Comparison of ENCODE assay signal across 8 cellular contexts in genomic region chr3:186953011-186953487, GRCh38. TPM values are rescaled to one million over a fixed set of nuclear protein-coding genes. Genes with fewer than 3 reads are reported as not detected.
A peak's percentile ranks its signal among the peaks of the same experiment; 100 is the strongest.
DNase-seq lines count a peak whose midpoint lies in the region; ATAC-seq and TF ChIP-seq lines count a peak whose summit lies in the region.

No MANE protein-coding gene starts in this region.

- peaks cover 70% of the 10 kb centered on the region for H3K79me2 ChIP-seq in OCI-LY7 (ENCODE audit: insufficient read depth, low read depth, low read length)

- no peaks in the 10 kb centered on the region for H3K9me3 ChIP-seq in mesenchymal stem cell (ENCODE audit: control insufficient read depth, low read length)
- peaks cover 12% of the 10 kb centered on the region; the same call in 1 of the 2 replicates for H3K9me3 ChIP-seq in OCI-LY7 (ENCODE audit: low read length)

- no peaks in the 10 kb centered on the region for H3K9me2 ChIP-seq in OCI-LY7 (ENCODE audit: insufficient read depth, low read length)

- intact Hi-C loops in activated T-helper 2 cell treated with anti-CD3 and anti-CD28 coated beads, Interferon-gamma antibody, Interleukin-2, Interleukin-4, amounts not matched to agents 10 μg/mL and 5 μg/mL and 100 μg/mL, durations not matched to agents 14 hours and 24 hours and 36 hours (cut with micrococcal nuclease): loop anchor here (1.0 to 2.0 kb wide), 3 partner anchors 22 to 71 kb away; no protein-coding TSS in a partner anchor
- intact Hi-C loops in OCI-LY7 (cut with micrococcal nuclease; ENCODE audit: unreplicated experiment): no loop called here

- no peak overlapping the region for H2AK5ac ChIP-seq in mesenchymal stem cell (ENCODE audit: low read length, severe bottlenecking)

- no peak overlapping the region for H2BK5ac ChIP-seq in mesenchymal stem cell (ENCODE audit: low read depth, low read length, poor library complexity, severe bottlenecking)

- no peak overlapping the region for H4K91ac ChIP-seq in mesenchymal stem cell (ENCODE audit: low read length)

- H3K14ac ChIP-seq in mesenchymal stem cell (ENCODE audit: low read length in 2 of 2): no peak overlapping the region

- H3K4me1 ChIP-seq in mesenchymal stem cell (ENCODE audit: control insufficient read depth, insufficient read depth, low read depth, low read length) (peaks cover 4% of the 10 kb centered on the region), OCI-LY7 (ENCODE audit: insufficient read depth, low read length, poor library complexity, severe bottlenecking) (peaks cover 37% of the 10 kb centered on the region)

- no peaks in the 10 kb centered on the region for H3K27me3 ChIP-seq in mesenchymal stem cell (ENCODE audit: control insufficient read depth in 1 of 2, insufficient read depth in 1 of 2, low read length in 2 of 2)

- no TSS peak for BruUV-seq in OCI-LY7 (replicated peaks; lab: Mats Ljungman, UMichigan)

- peak; percentile 87 for DNase-seq in COLO829 (ENCODE audit: low spot score)
- DNase-seq in activated T-helper 2 cell treated with anti-CD3 and anti-CD28 coated beads, Interferon-gamma antibody, Interleukin-2, Interleukin-4, amounts not matched to agents 10 μg/mL and 5 μg/mL and 100 μg/mL, durations not matched to agents 14 hours and 24 hours and 36 hours (ENCODE audit: low spot score): no peak
- DNase-seq in mesenchymal stem cell: peak; percentile 17
- no peak for DNase-seq in DMS79 (lab: John Stamatoyannopoulos, UW)
- DNase-seq in SHP77 (lab: John Stamatoyannopoulos, UW): no peak
- no peak for DNase-seq in caudate nucleus (lab: John Stamatoyannopoulos, UW)
- DNase-seq in OCI-LY7 (ENCODE audit: low spot score): no peak

- H2BK120ac ChIP-seq in mesenchymal stem cell (ENCODE audit: low read depth, low read length): no peak overlapping the region

- POLR2A ChIA-PET in OCI-LY7 (lab: Charles Lee): interaction anchor here (0.7 to 2.3 kb wide), 2 partner anchors 21 to 75 kb away, joined by 3 to 8 read pairs; no protein-coding TSS in a partner anchor

- peak; percentile 74 for ATAC-seq in HG02981 (IDR thresholded peaks at IDR 0.05; ENCODE audit: unreplicated experiment)

- CTCF ChIA-PET in OCI-LY7 (lab: Charles Lee; ENCODE audit: unreplicated experiment): no interaction called here

- WGBS in mesenchymal stem cell: 81% methylated on average over 3 of the region's 4 CpGs

- no peaks in the 10 kb centered on the region for H3K27me3 Mint-ChIP-seq in activated T-helper 2 cell treated with anti-CD3 and anti-CD28 coated beads, Interferon-gamma antibody, Interleukin-2, Interleukin-4, amounts not matched to agents 10 μg/mL and 5 μg/mL and 100 μg/mL, durations not matched to agents 14 hours and 24 hours and 36 hours (ENCODE audit: low read depth)

- H3K36me3 ChIP-seq in mesenchymal stem cell (ENCODE audit: control insufficient read depth in 1 of 2, insufficient read depth in 2 of 2, low read depth in 1 of 2, low read length in 2 of 2) (no peaks in the 10 kb centered on the region), OCI-LY7 (ENCODE audit: insufficient read depth, low read length) (peaks cover 80% of the 10 kb centered on the region)

- H3K4me1 Mint-ChIP-seq in activated T-helper 2 cell treated with anti-CD3 and anti-CD28 coated beads, Interferon-gamma antibody, Interleukin-2, Interleukin-4, amounts not matched to agents 10 μg/mL and 5 μg/mL and 100 μg/mL, durations not matched to agents 14 hours and 24 hours and 36 hours (ENCODE audit: low read depth): peaks cover 66% of the 10 kb centered on the region

- no peaks in the 10 kb centered on the region for H4K20me1 ChIP-seq in OCI-LY7 (ENCODE audit: insufficient read depth, low read length)

- TF ChIP-seq CTCF in OCI-LY7 (conservative IDR thresholded peaks at IDR 0.05; ENCODE audit: low read length): no peak

- no peak overlapping the region for H2BK15ac ChIP-seq in mesenchymal stem cell (ENCODE audit: low read depth, poor library complexity, severe bottlenecking)

- no peak overlapping the region for H3K4me3 ChIP-seq in mesenchymal stem cell (ENCODE audit: insufficient read depth in 1 of 2, low read depth in 1 of 2, low read length in 2 of 2)
- no peak overlapping the region for H3K4me3 ChIP-seq in OCI-LY7 (ENCODE audit: low read depth, low read length, poor library complexity, severe bottlenecking)

- H3K79me1 ChIP-seq in mesenchymal stem cell (replicated peaks; ENCODE audit: low read length, poor library complexity, severe bottlenecking): peaks cover 18% of the 10 kb centered on the region

- H4K8ac ChIP-seq in mesenchymal stem cell (ENCODE audit: low read length): no peak overlapping the region

- H3K23ac ChIP-seq in mesenchymal stem cell (ENCODE audit: low read length in 2 of 2): no peak overlapping the region

- H3K4me2 ChIP-seq in mesenchymal stem cell (ENCODE audit: low read length, poor library complexity, severe bottlenecking) (no peak overlapping the region), OCI-LY7 (ENCODE audit: low read length) (no peak overlapping the region)

- H3K9me3 Mint-ChIP-seq in activated T-helper 2 cell treated with anti-CD3 and anti-CD28 coated beads, Interferon-gamma antibody, Interleukin-2, Interleukin-4, amounts not matched to agents 10 μg/mL and 5 μg/mL and 100 μg/mL, durations not matched to agents 14 hours and 24 hours and 36 hours: peaks cover 20% of the 10 kb centered on the region

- H3K36me3 Mint-ChIP-seq in activated T-helper 2 cell treated with anti-CD3 and anti-CD28 coated beads, Interferon-gamma antibody, Interleukin-2, Interleukin-4, amounts not matched to agents 10 μg/mL and 5 μg/mL and 100 μg/mL, durations not matched to agents 14 hours and 24 hours and 36 hours (ENCODE audit: low read depth): peaks cover 90% of the 10 kb centered on the region

- H3K27ac Mint-ChIP-seq in activated T-helper 2 cell treated with anti-CD3 and anti-CD28 coated beads, Interferon-gamma antibody, Interleukin-2, Interleukin-4, amounts not matched to agents 10 μg/mL and 5 μg/mL and 100 μg/mL, durations not matched to agents 14 hours and 24 hours and 36 hours: peak overlapping the region; percentile 74

- H2BK12ac ChIP-seq in mesenchymal stem cell (ENCODE audit: low read length in 2 of 2): no peak overlapping the region

- no peak overlapping the region for H2AFZ ChIP-seq in mesenchymal stem cell (ENCODE audit: low read depth, low read length)
- no peak overlapping the region for H2AFZ ChIP-seq in OCI-LY7 (ENCODE audit: low read length)

- no peak overlapping the region for H3K18ac ChIP-seq in mesenchymal stem cell (ENCODE audit: low read depth in 1 of 2, low read length in 2 of 2)

- no peak overlapping the region for H3K4ac ChIP-seq in mesenchymal stem cell (ENCODE audit: low read depth in 1 of 2, low read length in 2 of 2)

- H3K27ac ChIP-seq in mesenchymal stem cell (ENCODE audit: low read length, poor library complexity, severe bottlenecking) (peak overlapping the region; percentile 52), caudate nucleus (ENCODE audit: low read depth, low read length) (no peak overlapping the region), OCI-LY7 (ENCODE audit: low read depth, low read length, poor library complexity, severe bottlenecking) (no peak overlapping the region)

- H3K4me3 Mint-ChIP-seq in activated T-helper 2 cell treated with anti-CD3 and anti-CD28 coated beads, Interferon-gamma antibody, Interleukin-2, Interleukin-4, amounts not matched to agents 10 μg/mL and 5 μg/mL and 100 μg/mL, durations not matched to agents 14 hours and 24 hours and 36 hours (ENCODE audit: low read depth): peak overlapping the region; percentile 27

- H3K9ac ChIP-seq in mesenchymal stem cell (ENCODE audit: low read length): no peak overlapping the region

RNA-seq across cellular contexts. Expression of gene ST6GAL1, which starts 22.7 kb away (rescaled TPM):
- total RNA-seq in activated T-helper 2 cell treated with anti-CD3 and anti-CD28 coated beads, Interferon-gamma antibody, Interleukin-2, Interleukin-4, amounts not matched to agents 10 μg/mL and 5 μg/mL and 100 μg/mL, durations not matched to agents 14 hours and 24 hours and 36 hours: 78.1 and 85.9 TPM in 2 replicates
- 1.7 TPM for polyA plus RNA-seq in mesenchymal stem cell (2013, experiment 1 of 2)
- 1.7 TPM for polyA plus RNA-seq in mesenchymal stem cell (2013, experiment 2 of 2)
- 173 and 192 TPM in 2 replicates for total RNA-seq in OCI-LY7 (2014; rRNA removed; shearing (Covaris generic))
- total RNA-seq in OCI-LY7 (2022): 373 and 375 TPM in 2 replicates

Comparison
In these comparisons a context has a peak if more than half of its experiments do, and no peak if none do; other contexts are left out.
1. DNase-seq: peak in COLO829 (single experiment) and mesenchymal stem cell (single experiment); none in activated T-helper 2 cell treated with anti-CD3 and anti-CD28 coated beads, Interferon-gamma antibody, Interleukin-2, Interleukin-4, amounts not matched to agents 10 μg/mL and 5 μg/mL and 100 μg/mL, durations not matched to agents 14 hours and 24 hours and 36 hours (single experiment), DMS79 (single experiment), SHP77 (0 of 2), caudate nucleus (0 of 61) and OCI-LY7 (single experiment).